In genomic region chr19:43784981-43785808, GRCh38 we compare ENCODE assay signal across 8 cellular contexts. TPM values are rescaled to one million over a fixed set of nuclear protein-coding genes. Genes with fewer than 3 reads are reported as not detected.
A peak's percentile ranks its signal among the peaks of the same experiment; 100 is the strongest.
DNase-seq lines count a peak whose midpoint lies in the region; ATAC-seq, FAIRE-seq and TF ChIP-seq lines count a peak whose summit lies in the region.

No MANE protein-coding gene starts in this region.

- H3K27me3 Mint-ChIP-seq in CD4-positive, CD25-positive, alpha-beta regulatory T cell, result peaks cover 4% of the 10 kb centered on the region
- H3K27me3 Mint-ChIP-seq in T-helper 17 cell, result peaks cover 11% of the 10 kb centered on the region

- no peaks in the 10 kb centered on the region for H3K27me3 ChIP-seq in CD4-positive, CD25-positive, alpha-beta regulatory T cell (ENCODE audit: control insufficient read depth, insufficient read depth, low read length)
- H3K27me3 ChIP-seq in bronchial epithelial cell (ENCODE audit: control insufficient read depth, insufficient read depth, low read length), result no peaks in the 10 kb centered on the region

- H3K4me1 ChIP-seq in CD4-positive, CD25-positive, alpha-beta regulatory T cell (ENCODE audit: control insufficient read depth, insufficient read depth, low read length, poor library complexity, severe bottlenecking), result peaks cover 45% of the 10 kb centered on the region

- peak overlapping the region; percentile 40 for H3K4me3 ChIP-seq in CD4-positive, CD25-positive, alpha-beta regulatory T cell (ENCODE audit: low read depth, low read length)
- H3K4me3 ChIP-seq in bronchial epithelial cell (ENCODE audit: low read depth, low read length), result no peak overlapping the region

- peak overlapping the region; percentile 79 to 95 (median 94) for H3K27ac Mint-ChIP-seq in CD4-positive, CD25-positive, alpha-beta regulatory T cell
- peak overlapping the region; percentile 95 for H3K27ac Mint-ChIP-seq in T-helper 17 cell

- peak; percentile 22 to 32 for ATAC-seq in CD4-positive, CD25-positive, alpha-beta regulatory T cell (ENCODE audit: low read depth in 2 of 2)
- ATAC-seq in T-helper 17 cell, result peak; percentile 33
- ATAC-seq in HG02981 (IDR thresholded peaks at IDR 0.05; ENCODE audit: unreplicated experiment), result no peak

- peak; percentile 46 to 84 (median 66) for DNase-seq in CD4-positive, CD25-positive, alpha-beta regulatory T cell
- DNase-seq in GM20000 (ENCODE audit: low spot score), result peak; percentile 77
- DNase-seq in NCI-H1417 treated with DMSO at 0.1 percent for 48 hours (lab: John Stamatoyannopoulos, UW), result peak; percentile 9
- peak; percentile 24 to 35 (median 34) for DNase-seq in T-helper 17 cell
- peak; percentile 67 for DNase-seq in bronchial epithelial cell (ENCODE audit: low read depth)
- peak; percentile 92 for DNase-seq in islet precursor cell
- DNase-seq in stimulated activated CD4-positive, alpha-beta T cell treated with anti-CD3 and anti-CD28 coated beads, Interleukin-2, amount 100 ng/mL, for 48 hours, result peak; percentile 45 to 55

- no peaks in the 10 kb centered on the region for H3K36me3 Mint-ChIP-seq in CD4-positive, CD25-positive, alpha-beta regulatory T cell
- H3K36me3 Mint-ChIP-seq in T-helper 17 cell (ENCODE audit: low read depth), result peaks cover 3% of the 10 kb centered on the region

- no peaks in the 10 kb centered on the region for H3K9me3 ChIP-seq in CD4-positive, CD25-positive, alpha-beta regulatory T cell (ENCODE audit: control insufficient read depth in 2 of 2, low read length in 2 of 2)
- no peaks in the 10 kb centered on the region for H3K9me3 ChIP-seq in T-helper 17 cell (ENCODE audit: control insufficient read depth, low read length, poor library complexity, severe bottlenecking)

- H3K4me1 Mint-ChIP-seq in CD4-positive, CD25-positive, alpha-beta regulatory T cell, result peaks cover 10 to 51% (median 32%) of the 10 kb centered on the region in 4 donors
- H3K4me1 Mint-ChIP-seq in T-helper 17 cell, result peaks cover 45% of the 10 kb centered on the region

- peak; percentile 98 for TF ChIP-seq CTCF in GM20000 (IDR thresholded peaks at IDR 0.05; ENCODE audit: extremely low read depth, missing control alignments)
- TF ChIP-seq CTCF in bronchial epithelial cell (IDR thresholded peaks at IDR 0.05; ENCODE audit: insufficient read depth, low read length, severe bottlenecking), result peak; percentile 99

- no peaks in the 10 kb centered on the region for H3K9me3 Mint-ChIP-seq in CD4-positive, CD25-positive, alpha-beta regulatory T cell

- no peaks in the 10 kb centered on the region for H3K36me3 ChIP-seq in CD4-positive, CD25-positive, alpha-beta regulatory T cell (ENCODE audit: control insufficient read depth, insufficient read depth, low read length)
- H3K36me3 ChIP-seq in bronchial epithelial cell (ENCODE audit: control insufficient read depth, insufficient read depth, low read length), result no peaks in the 10 kb centered on the region

- peak overlapping the region; percentile 82 for H3K27ac ChIP-seq in CD4-positive, CD25-positive, alpha-beta regulatory T cell (ENCODE audit: insufficient read depth, low read length, poor library complexity, severe bottlenecking)

- no peak for FAIRE-seq in bronchial epithelial cell (lab: Jason Lieb, UNC)

- peak overlapping the region; percentile 74 to 92 (median 82) for H3K4me3 Mint-ChIP-seq in CD4-positive, CD25-positive, alpha-beta regulatory T cell
- peak overlapping the region; percentile 80 for H3K4me3 Mint-ChIP-seq in T-helper 17 cell

RNA-seq across cellular contexts. Expression of gene KCNN4, which starts 4.4 kb away (rescaled TPM):
- total RNA-seq in CD4-positive, CD25-positive, alpha-beta regulatory T cell, result 56.1 TPM
- polyA plus RNA-seq in CD4-positive, CD25-positive, alpha-beta regulatory T cell, result 10 to 100 TPM; 16.7 to 33.0 (median 30.1) TPM
- total RNA-seq in T-helper 17 cell (10 to 100 TPM; 46.4 to 63.1 TPM), bronchial epithelial cell (0.26 and 9.7 TPM in 2 replicates)

RNA-seq across cellular contexts. Expression of gene LYPD5, which starts 17.1 kb away (rescaled TPM):
- not detected for total RNA-seq in CD4-positive, CD25-positive, alpha-beta regulatory T cell
- polyA plus RNA-seq in CD4-positive, CD25-positive, alpha-beta regulatory T cell, result under 1 TPM in 1 of 4 donors, not detected in 3; 0.60 TPM
- under 1 TPM in 1 of 2 donors, not detected in 1; 0.45 TPM for total RNA-seq in T-helper 17 cell
- 0.38 and 0.53 TPM in 2 replicates for total RNA-seq in bronchial epithelial cell

RNA-seq across cellular contexts. Expression of gene SMG9, which starts 30.4 kb away (rescaled TPM):
- 40.7 TPM for total RNA-seq in CD4-positive, CD25-positive, alpha-beta regulatory T cell
- polyA plus RNA-seq in CD4-positive, CD25-positive, alpha-beta regulatory T cell, result 1 to 10 TPM; 3.4 to 7.0 (median 5.8) TPM
- total RNA-seq in T-helper 17 cell, result 10 to 100 TPM; 35.6 to 44.4 TPM
- 4.0 and 4.7 TPM in 2 replicates for total RNA-seq in bronchial epithelial cell

RNA-seq across cellular contexts. Expression of gene ZNF283, which starts 41.9 kb away (rescaled TPM):
- total RNA-seq in CD4-positive, CD25-positive, alpha-beta regulatory T cell, result 6.0 TPM
- polyA plus RNA-seq in CD4-positive, CD25-positive, alpha-beta regulatory T cell, result 1 to 10 TPM; 1.4 to 5.1 (median 3.7) TPM
- 1 to 10 TPM; 4.4 to 6.9 TPM for total RNA-seq in T-helper 17 cell
- total RNA-seq in bronchial epithelial cell, result 9.1 and 12.4 TPM in 2 replicates

Comparison
In these comparisons a context has a peak if more than half of its experiments do, and no peak if none do; other contexts are left out.
1. DNase-seq: peak in every context shown above with its lines; median percentile 92 in islet precursor cell; 77 in GM20000; 67 in bronchial epithelial cell; 66 in CD4-positive, CD25-positive, alpha-beta regulatory T cell; 50 in stimulated activated CD4-positive, alpha-beta T cell treated with anti-CD3 and anti-CD28 coated beads, Interleukin-2, amount 100 ng/mL, for 48 hours; 34 in T-helper 17 cell; 9 in NCI-H1417 treated with DMSO at 0.1 percent for 48 hours.